25 cellular contexts compared by ENCODE assay signal in genomic region chr3:129415378-129415777, GRCh38. TPM values are rescaled to one million over a fixed set of nuclear protein-coding genes. Genes with fewer than 3 reads are reported as not detected.
A peak's percentile ranks its signal among the peaks of the same experiment; 100 is the strongest.
DNase-seq lines count a peak whose midpoint lies in the region; ATAC-seq, FAIRE-seq and TF ChIP-seq lines count a peak whose summit lies in the region.
"Had no signal": no experiment of that assay in that cellular context is flagged by ENCODE, and none has a peak within 500 bp of the region (broad histone marks: within the 10 kb centered on the region; RNA-seq: fewer than 3 reads in every experiment).

No MANE protein-coding gene starts in this region.

- TF ChIP-seq EP300 in HepG2 (IDR thresholded peaks at IDR 0.05; ENCODE audit: low read depth in 2 of 2, low read length in 2 of 2) (no peak), HepG2 (CRISPR knock-in tag; IDR thresholded peaks at IDR 0.05; ENCODE audit: borderline replicate concordance) (no peak)

- H3K4me1 ChIP-seq in IMR-90 (ENCODE audit: control insufficient read depth, insufficient read depth, low read length) (peaks cover 28% of the 10 kb centered on the region), HepG2 (ENCODE audit: insufficient read depth, low read length) (peaks cover 75% of the 10 kb centered on the region), small intestine (ENCODE audit: control insufficient read depth in 2 of 2, insufficient read depth in 1 of 2, low read depth in 1 of 2, low read length in 1 of 2) (peaks cover 4% of the 10 kb centered on the region in 2 donors)
- no peaks in the 10 kb centered on the region for H3K4me1 ChIP-seq in CD8-positive, alpha-beta memory T cell (ENCODE audit: insufficient read depth, low read length)
- H3K4me1 ChIP-seq: BE2C had no signal

- BruUV-seq in IMR-90 (replicated peaks; lab: Mats Ljungman, UMichigan): no TSS peak
- BruUV-seq in HepG2 (replicated peaks; lab: Mats Ljungman, UMichigan): no TSS peak

- H3K9me3 Mint-ChIP-seq in CD8-positive, alpha-beta memory T cell: no peaks in the 10 kb centered on the region
- H3K9me3 Mint-ChIP-seq: CD4-positive, CD25-positive, alpha-beta regulatory T cell; GM23338; HFFc6 had no signal

- peak overlapping the region; percentile 42 for H2AK9ac ChIP-seq in IMR-90 (replicated peaks; ENCODE audit: low read depth, low read length, poor library complexity)

- H3K4me3 ChIP-seq in IMR-90 (ENCODE audit: insufficient read depth, low read depth, low read length): no peak overlapping the region
- no peak overlapping the region for H3K4me3 ChIP-seq in HepG2 (replicated peaks in 1 of 3; ENCODE audit: insufficient read depth in 1 of 3, low read depth in 2 of 3, low read length in 3 of 3)
- H3K4me3 ChIP-seq in small intestine (ENCODE audit: low read depth in 1 of 2, low read length in 2 of 2): no peak overlapping the region
- H3K4me3 ChIP-seq in CD8-positive, alpha-beta memory T cell (ENCODE audit: low read length): no peak overlapping the region
- H3K4me3 ChIP-seq: GM23338 had no signal

- intact Hi-C loops in cardiac septum (cut with DNase I): no loop called here
- intact Hi-C loops in left ventricle myocardium superior (cut with micrococcal nuclease): no loop called here
- intact Hi-C loops in IMR-90 (cut with micrococcal nuclease): no loop called here
- intact Hi-C loops in HepG2 (cut with micrococcal nuclease; ENCODE audit: unreplicated experiment): loop anchor here (5.0 kb wide), 1 partner anchor 458 kb away; no protein-coding TSS in a partner anchor

- no peak overlapping the region for H3K27ac Mint-ChIP-seq in CD8-positive, alpha-beta memory T cell
- H3K27ac Mint-ChIP-seq: GM23338 had no signal

- peaks cover 0 to 8% of the 10 kb centered on the region in 2 experiments; a peak in 1 of 4 replicates for H3K79me1 ChIP-seq in IMR-90 (ENCODE audit: low read depth in 1 of 2, low read length in 2 of 2)

- H3K27me3 Mint-ChIP-seq in CD8-positive, alpha-beta memory T cell: peaks cover 0 to 6% of the 10 kb centered on the region in 2 donors
- H3K27me3 Mint-ChIP-seq: CD4-positive, CD25-positive, alpha-beta regulatory T cell had no signal

- peak overlapping the region; percentile 59; the same call in 1 of the 2 replicates for H4K5ac ChIP-seq in IMR-90 (ENCODE audit: low read depth, low read length)

- DNase-seq in cardiac septum (ENCODE audit: low spot score) (peak; percentile 22), left ventricle myocardium superior (no peak), IMR-90 (no peak), HepG2 (ENCODE audit: low spot score) (no peak), small intestine (peak; percentile 46), DMS114 treated with DMSO at 0.1 percent for 48 hours (lab: John Stamatoyannopoulos, UW; ENCODE audit: unreplicated experiment) (no peak)
- DNase-seq in CD8-positive, alpha-beta memory T cell: no peak
- DNase-seq: ACHN; BE2C; C1 segment of cervical spinal cord; CD4-positive, CD25-positive, alpha-beta regulatory T cell; DMS153; DMS79; GDM1; HCEC 1CT; HFFc6 had no signal

- no peaks in the 10 kb centered on the region for H3K36me3 ChIP-seq in IMR-90 (ENCODE audit: control insufficient read depth, insufficient read depth, low read length)
- no peaks in the 10 kb centered on the region for H3K36me3 ChIP-seq in HepG2 (replicated peaks in 1 of 2; ENCODE audit: control insufficient read depth in 1 of 2, insufficient read depth in 2 of 2, low read length in 2 of 2)
- H3K36me3 ChIP-seq in small intestine (ENCODE audit: control insufficient read depth in 2 of 2, insufficient read depth in 2 of 2, low read length in 2 of 2): no peaks in the 10 kb centered on the region
- H3K36me3 ChIP-seq in CD8-positive, alpha-beta memory T cell (ENCODE audit: insufficient read depth, low read length): no peaks in the 10 kb centered on the region
- H3K36me3 ChIP-seq: BE2C had no signal

- WGBS in IMR-90 (ENCODE audit: extremely low coverage in 2 of 2, insufficient read length in 1 of 2), 2 experiments: no CpG with 5 or more reads among the region's 3 CpGs
- WGBS in HepG2 (ENCODE audit: low lambda C conversion rate): 49% methylated on average over 3 of the region's 3 CpGs
- WGBS in small intestine, 3 donors: 63 to 79% (median 67%) methylated on average over 3 of the region's 3 CpGs

- H3K4ac ChIP-seq in IMR-90 (ENCODE audit: low read depth, low read length): peak overlapping the region; percentile 89

- H3K56ac ChIP-seq in IMR-90 (ENCODE audit: extremely low read depth, insufficient read depth, low read length): no peak overlapping the region

- dilution Hi-C loops in IMR-90 (cut with HindIII; ENCODE audit: low sequenced_read_pairs, unreplicated experiment): no loop called here

- H4K20me1 ChIP-seq in IMR-90 (ENCODE audit: insufficient read depth, low read length): peaks cover 11% of the 10 kb centered on the region
- no peaks in the 10 kb centered on the region for H4K20me1 ChIP-seq in HepG2 (ENCODE audit: insufficient read depth, low read length)

- CTCF ChIA-PET in IMR-90 (lab: Yijun Ruan, JAX) (interaction anchor here (0.9 to 1.0 kb wide), 2 partner anchors 15 to 32 kb away, joined by 3 read pairs; no protein-coding TSS in a partner anchor), HepG2 (lab: Yijun Ruan, JAX; ENCODE audit: low intra/inter-chr PET ratio, low total read pairs) (no interaction called here)
- CTCF ChIA-PET in CD8-positive, alpha-beta memory T cell (lab: Charles Lee): interaction anchor here (1.4 kb wide), 1 partner anchor 16 kb away, joined by 3 read pairs; no protein-coding TSS in a partner anchor

- H2BK15ac ChIP-seq in IMR-90 (ENCODE audit: low read depth, low read length): peak overlapping the region; percentile 75; the same call in 2 of the 3 replicates

- H3K9me1 ChIP-seq in IMR-90 (ENCODE audit: insufficient read depth, low read length): peaks cover 40% of the 10 kb centered on the region

- H3K4me2 ChIP-seq in IMR-90 (ENCODE audit: low read depth, low read length) (no peak overlapping the region), HepG2 (ENCODE audit: low read depth, low read length) (peak overlapping the region; percentile 28)
- H3K4me2 ChIP-seq: GM23338 had no signal

- peak overlapping the region; percentile 1 for H2AFZ ChIP-seq in IMR-90 (replicated peaks; ENCODE audit: low read length, poor library complexity)
- H2AFZ ChIP-seq in HepG2 (ENCODE audit: low read length): no peak overlapping the region
- H2AFZ ChIP-seq: GM23338 had no signal

- H2BK20ac ChIP-seq in IMR-90 (ENCODE audit: low read depth, low read length): peak overlapping the region; percentile 97

- H2BK120ac ChIP-seq in IMR-90 (ENCODE audit: low read depth, low read length): peak overlapping the region; percentile 95

- no peaks in the 10 kb centered on the region for H3K36me3 Mint-ChIP-seq in CD8-positive, alpha-beta memory T cell

- peak overlapping the region; percentile 82 for H3K18ac ChIP-seq in IMR-90 (ENCODE audit: low read depth, low read length)

- no peaks in the 10 kb centered on the region for H3K27me3 ChIP-seq in IMR-90 (ENCODE audit: control insufficient read depth, insufficient read depth, low read length)
- no peaks in the 10 kb centered on the region for H3K27me3 ChIP-seq in HepG2 (ENCODE audit: control insufficient read depth in 1 of 2, insufficient read depth in 2 of 2, low read length in 2 of 2)
- no peaks in the 10 kb centered on the region for H3K27me3 ChIP-seq in small intestine (ENCODE audit: control insufficient read depth in 2 of 2, insufficient read depth in 2 of 2, low read length in 2 of 2)
- H3K27me3 ChIP-seq in CD8-positive, alpha-beta memory T cell (ENCODE audit: insufficient read depth, low read length, poor library complexity, severe bottlenecking): no peaks in the 10 kb centered on the region
- H3K27me3 ChIP-seq: BE2C had no signal

- in situ Hi-C loops in IMR-90 (cut with MboI; ENCODE audit: low sequenced_read_pairs): no loop called here
- in situ Hi-C loops in HepG2 (cut with HindIII; ENCODE audit: extremely low pct_ligation_motif_present, low pct_unique_long_range_greater_than_20kb): no loop called here

- ATAC-seq in left ventricle myocardium superior (no peak), IMR-90 (ENCODE audit: low read depth) (no peak), HepG2 (no peak), GM18867 (IDR thresholded peaks at IDR 0.05; ENCODE audit: unreplicated experiment) (no peak)
- ATAC-seq: GM23338 had no signal

- peak overlapping the region; percentile 83 for H3K14ac ChIP-seq in IMR-90 (replicated peaks; ENCODE audit: low read depth, low read length)

- no peak for TF ChIP-seq RAD21 in IMR-90 (IDR thresholded peaks at IDR 0.05; ENCODE audit: low read length)
- TF ChIP-seq RAD21 in HepG2 (CRISPR knock-in tag; IDR thresholded peaks at IDR 0.05): no peak

- no peak overlapping the region for H3K9ac ChIP-seq in IMR-90 (ENCODE audit: low read depth, low read length)
- H3K9ac ChIP-seq in HepG2 (ENCODE audit: insufficient read depth, low read depth, low read length): no peak overlapping the region

- H3K27ac ChIP-seq in IMR-90 (ENCODE audit: insufficient read depth, low read length): peak overlapping the region; percentile 10; the same call in 1 of the 2 replicates
- H3K27ac ChIP-seq in HepG2 (ENCODE audit: extremely low read length, insufficient read depth, low read length): peak overlapping the region; percentile 39
- no peak overlapping the region for H3K27ac ChIP-seq in small intestine (ENCODE audit: low read depth in 1 of 2, low read length in 1 of 2)
- no peak overlapping the region for H3K27ac ChIP-seq in CD8-positive, alpha-beta memory T cell (ENCODE audit: low read depth, low read length)

- no peaks in the 10 kb centered on the region for H3K4me1 Mint-ChIP-seq in CD8-positive, alpha-beta memory T cell
- H3K4me1 Mint-ChIP-seq: CD4-positive, CD25-positive, alpha-beta regulatory T cell had no signal

- H4K91ac ChIP-seq in IMR-90 (ENCODE audit: insufficient read depth, low read depth, low read length): peak overlapping the region; percentile 74

- POLR2A ChIA-PET in IMR-90 (lab: Charles Lee; ENCODE audit: unreplicated experiment) (interaction anchor here (0.6 kb wide), 1 partner anchor 23 kb away, joined by 3 read pairs; no protein-coding TSS in a partner anchor), HepG2 (lab: Yijun Ruan, JAX) (no interaction called here)
- POLR2A ChIA-PET in CD8-positive, alpha-beta memory T cell (lab: Charles Lee): no interaction called here

- no peaks in the 10 kb centered on the region for H3K9me3 ChIP-seq in IMR-90 (ENCODE audit: control insufficient read depth, insufficient read depth, low read length)
- no peaks in the 10 kb centered on the region for H3K9me3 ChIP-seq in HepG2 (ENCODE audit: low read length)
- H3K9me3 ChIP-seq in small intestine (ENCODE audit: control insufficient read depth, low read depth): no peaks in the 10 kb centered on the region
- H3K9me3 ChIP-seq in CD8-positive, alpha-beta memory T cell (ENCODE audit: low read length): no peaks in the 10 kb centered on the region
- H3K9me3 ChIP-seq: BE2C, Caco-2 had no signal

- TF ChIP-seq POLR2A in IMR-90 (IDR thresholded peaks at IDR 0.05; ENCODE audit: low read depth, low read length) (no peak), HepG2 (IDR thresholded peaks at IDR 0.05; ENCODE audit: insufficient read depth in 1 of 2, low read depth in 2 of 2, low read length in 2 of 2) (no peak)

- FAIRE-seq in HepG2 (lab: Jason Lieb, UNC) (no peak), small intestine (lab: Jason Lieb, UNC) (no peak)
- FAIRE-seq: D721Med, GM12892, GM18507, H54, HTR-8/SVneo had no signal

- peak overlapping the region; percentile 99; the same call in 1 of the 2 replicates for H2AK5ac ChIP-seq in IMR-90 (ENCODE audit: low read depth, low read length)

- peak overlapping the region; percentile 94 for H2BK5ac ChIP-seq in IMR-90 (ENCODE audit: low read depth, low read length, poor library complexity, severe bottlenecking)

- H4K8ac ChIP-seq in IMR-90 (ENCODE audit: low read depth in 2 of 2, low read length in 2 of 2): peak overlapping the region in 1 of 2 experiments; percentile 9; a peak in 1 of 4 replicates

- H3K79me2 ChIP-seq in HepG2 (ENCODE audit: insufficient read depth, low read length): no peaks in the 10 kb centered on the region

- no peak for TF ChIP-seq CTCF in IMR-90 (conservative IDR thresholded peaks at IDR 0.05; ENCODE audit: low read depth, low read length)
- TF ChIP-seq CTCF in HepG2 (CRISPR knock-in tag; IDR thresholded peaks at IDR 0.05): no peak

- no peak overlapping the region for H3K4me3 Mint-ChIP-seq in CD8-positive, alpha-beta memory T cell
- H3K4me3 Mint-ChIP-seq: CD4-positive, CD25-positive, alpha-beta regulatory T cell; GM23338; HFFc6 had no signal

- H3K23ac ChIP-seq in IMR-90 (ENCODE audit: low read depth, low read length): no peak overlapping the region

RNA-seq across cellular contexts. Expression of gene EFCAB12, which starts 13.1 kb away (rescaled TPM):
- total RNA-seq in cardiac septum (0.16 TPM), left ventricle myocardium superior (not detected), IMR-90 (2012; rRNA removed) (under 0.01 TPM in 2 replicates), HepG2 (2016; rRNA removed; fragmentation: Illumina TruSeq; extraction: Trizol) (0.11 and 0.31 TPM in 2 replicates)
- polyA plus RNA-seq in IMR-90 (2012; rRNA removed) (0.09 and 0.17 TPM in 2 replicates), HepG2 (2011; rRNA removed) (2.4 and 2.9 TPM in 2 replicates), small intestine (under 1 TPM; 0.04 to 0.67 (median 0.27) TPM)
- 0.02 and 0.04 TPM in 2 replicates for polyA plus RNA-seq in IMR-90 (2012; cell fraction: cytosol; rRNA removed)
- 0.41 and 0.62 TPM in 2 replicates for polyA plus RNA-seq in IMR-90 (2012; cell fraction: nucleus; rRNA removed; ENCODE audit: low replicate concordance)
- 0.18 TPM in 1 of 2 replicates, not detected in the other for total RNA-seq in HepG2 (2016; cell fraction: cytosol; rRNA removed; fragmentation: Illumina TruSeq; extraction: Trizol; ENCODE audit: low read depth)
- total RNA-seq in HepG2 (2016; cell fraction: insoluble cytoplasmic fraction; rRNA removed; fragmentation: Illumina TruSeq; extraction: Trizol): 0.07 and 0.26 TPM in 2 replicates
- 0.14 and 0.15 TPM in 2 replicates for total RNA-seq in HepG2 (2016; cell fraction: membrane; rRNA removed; fragmentation: Illumina TruSeq; extraction: Trizol)
- 0.34 and 0.50 TPM in 2 replicates for total RNA-seq in HepG2 (2016; cell fraction: nucleus; rRNA removed; fragmentation: Illumina TruSeq; extraction: Trizol)
- 1.3 and 1.4 TPM in 2 replicates for polyA plus RNA-seq in HepG2 (2011; cell fraction: cytosol; rRNA removed)
- polyA plus RNA-seq in HepG2 (2011; cell fraction: nucleus; rRNA removed): 9.6 and 10.2 TPM in 2 replicates
- 2.4 and 3.5 TPM in 2 replicates for polyA plus RNA-seq in HepG2 (2012)
- polyA plus RNA-seq in HepG2 (2016; cell fraction: cytosol; fragmentation: Illumina TruSeq; extraction: Trizol; ENCODE audit: low read depth): 0.06 and 0.17 TPM in 2 replicates
- 0.33 and 0.35 TPM in 2 replicates for polyA plus RNA-seq in HepG2 (2016; cell fraction: insoluble cytoplasmic fraction; fragmentation: Illumina TruSeq; extraction: Trizol; ENCODE audit: low read depth)
- polyA plus RNA-seq in HepG2 (2016; cell fraction: membrane; fragmentation: Illumina TruSeq; extraction: Trizol; ENCODE audit: low read depth): 0.15 and 0.24 TPM in 2 replicates
- polyA plus RNA-seq in HepG2 (2016; cell fraction: nucleus; fragmentation: Illumina TruSeq; extraction: Trizol; ENCODE audit: insufficient read depth, low read depth): 0.92 and 1.5 TPM in 2 replicates
- 1.9 and 2.0 TPM in 2 replicates for polyA minus RNA-seq in HepG2 (2011; rRNA and poly(A)+ RNA removed; ENCODE audit: low replicate concordance)
- polyA minus RNA-seq in HepG2 (2011; cell fraction: cytosol; rRNA and poly(A)+ RNA removed): 0.70 and 0.89 TPM in 2 replicates
- polyA minus RNA-seq in HepG2 (2011; cell fraction: nucleus; rRNA and poly(A)+ RNA removed): 3.9 and 4.8 TPM in 2 replicates
- under 1 TPM; 0.39 to 0.40 TPM for total RNA-seq in CD8-positive, alpha-beta memory T cell
- 0.21 TPM for polyA plus RNA-seq in CD8-positive, alpha-beta memory T cell
- total RNA-seq: Daoy had no signal

RNA-seq across cellular contexts. Expression of gene MBD4, which starts 24.4 kb away (rescaled TPM):
- total RNA-seq in cardiac septum (18.2 TPM), left ventricle myocardium superior (19.8 TPM), IMR-90 (2012; rRNA removed) (13.8 and 22.2 TPM in 2 replicates), HepG2 (2016; rRNA removed; fragmentation: Illumina TruSeq; extraction: Trizol) (25.3 and 26.9 TPM in 2 replicates)
- polyA plus RNA-seq in IMR-90 (2012; rRNA removed) (14.9 and 15.0 TPM in 2 replicates), HepG2 (2011; rRNA removed) (13.7 and 14.9 TPM in 2 replicates), small intestine (10 to 100 TPM; 17.0 to 27.1 (median 17.9) TPM)
- 6.9 and 10.6 TPM in 2 replicates for polyA plus RNA-seq in IMR-90 (2012; cell fraction: cytosol; rRNA removed)
- polyA plus RNA-seq in IMR-90 (2012; cell fraction: nucleus; rRNA removed; ENCODE audit: low replicate concordance): 30.3 and 65.5 TPM in 2 replicates
- 5.2 and 7.0 TPM in 2 replicates for total RNA-seq in HepG2 (2016; cell fraction: cytosol; rRNA removed; fragmentation: Illumina TruSeq; extraction: Trizol; ENCODE audit: low read depth)
- 25.0 and 27.0 TPM in 2 replicates for total RNA-seq in HepG2 (2016; cell fraction: insoluble cytoplasmic fraction; rRNA removed; fragmentation: Illumina TruSeq; extraction: Trizol)
- 11.5 and 12.6 TPM in 2 replicates for total RNA-seq in HepG2 (2016; cell fraction: membrane; rRNA removed; fragmentation: Illumina TruSeq; extraction: Trizol)
- 30.2 and 35.1 TPM in 2 replicates for total RNA-seq in HepG2 (2016; cell fraction: nucleus; rRNA removed; fragmentation: Illumina TruSeq; extraction: Trizol)
- 4.8 and 4.9 TPM in 2 replicates for polyA plus RNA-seq in HepG2 (2011; cell fraction: cytosol; rRNA removed)
- 22.5 and 26.7 TPM in 2 replicates for polyA plus RNA-seq in HepG2 (2011; cell fraction: nucleus; rRNA removed)
- 10.8 and 12.2 TPM in 2 replicates for polyA plus RNA-seq in HepG2 (2012)
- polyA plus RNA-seq in HepG2 (2016; cell fraction: cytosol; fragmentation: Illumina TruSeq; extraction: Trizol; ENCODE audit: low read depth): 1.9 and 2.1 TPM in 2 replicates
- polyA plus RNA-seq in HepG2 (2016; cell fraction: insoluble cytoplasmic fraction; fragmentation: Illumina TruSeq; extraction: Trizol; ENCODE audit: low read depth): 21.7 and 24.1 TPM in 2 replicates
- polyA plus RNA-seq in HepG2 (2016; cell fraction: membrane; fragmentation: Illumina TruSeq; extraction: Trizol; ENCODE audit: low read depth): 4.6 and 5.5 TPM in 2 replicates
- 43.7 and 51.7 TPM in 2 replicates for polyA plus RNA-seq in HepG2 (2016; cell fraction: nucleus; fragmentation: Illumina TruSeq; extraction: Trizol; ENCODE audit: insufficient read depth, low read depth)
- 6.9 and 16.7 TPM in 2 replicates for polyA minus RNA-seq in HepG2 (2011; rRNA and poly(A)+ RNA removed; ENCODE audit: low replicate concordance)
- polyA minus RNA-seq in HepG2 (2011; cell fraction: cytosol; rRNA and poly(A)+ RNA removed): 4.8 and 6.9 TPM in 2 replicates
- 32.4 and 39.8 TPM in 2 replicates for polyA minus RNA-seq in HepG2 (2011; cell fraction: nucleus; rRNA and poly(A)+ RNA removed)
- 10 to 100 TPM; 48.0 to 48.1 TPM for total RNA-seq in CD8-positive, alpha-beta memory T cell
- 33.2 TPM for polyA plus RNA-seq in CD8-positive, alpha-beta memory T cell

RNA-seq across cellular contexts. Expression of gene IFT122, which starts 24.6 kb away (rescaled TPM):
- total RNA-seq in cardiac septum: 11.0 TPM
- 16.8 TPM for total RNA-seq in left ventricle myocardium superior
- 27.2 and 28.0 TPM in 2 replicates for total RNA-seq in IMR-90 (2012; rRNA removed)
- polyA plus RNA-seq in IMR-90 (2012; rRNA removed): 16.8 and 17.1 TPM in 2 replicates
- polyA plus RNA-seq in IMR-90 (2012; cell fraction: cytosol; rRNA removed): 12.3 and 16.3 TPM in 2 replicates
- polyA plus RNA-seq in IMR-90 (2012; cell fraction: nucleus; rRNA removed; ENCODE audit: low replicate concordance): 63.8 and 113 TPM in 2 replicates
- 10.3 and 10.8 TPM in 2 replicates for total RNA-seq in HepG2 (2016; rRNA removed; fragmentation: Illumina TruSeq; extraction: Trizol)
- total RNA-seq in HepG2 (2016; cell fraction: cytosol; rRNA removed; fragmentation: Illumina TruSeq; extraction: Trizol; ENCODE audit: low read depth): 1.7 and 3.1 TPM in 2 replicates
- 9.7 and 10.0 TPM in 2 replicates for total RNA-seq in HepG2 (2016; cell fraction: insoluble cytoplasmic fraction; rRNA removed; fragmentation: Illumina TruSeq; extraction: Trizol)
- 3.2 and 3.8 TPM in 2 replicates for total RNA-seq in HepG2 (2016; cell fraction: membrane; rRNA removed; fragmentation: Illumina TruSeq; extraction: Trizol)
- 13.1 and 17.6 TPM in 2 replicates for total RNA-seq in HepG2 (2016; cell fraction: nucleus; rRNA removed; fragmentation: Illumina TruSeq; extraction: Trizol)
- 9.1 and 10.1 TPM in 2 replicates for polyA plus RNA-seq in HepG2 (2011; rRNA removed)
- polyA plus RNA-seq in HepG2 (2011; cell fraction: cytosol; rRNA removed): 6.0 and 7.1 TPM in 2 replicates
- polyA plus RNA-seq in HepG2 (2011; cell fraction: nucleus; rRNA removed): 39.5 and 68.7 TPM in 2 replicates
- 8.5 and 8.9 TPM in 2 replicates for polyA plus RNA-seq in HepG2 (2012)
- 1.0 and 2.0 TPM in 2 replicates for polyA plus RNA-seq in HepG2 (2016; cell fraction: cytosol; fragmentation: Illumina TruSeq; extraction: Trizol; ENCODE audit: low read depth)
- 6.8 and 7.9 TPM in 2 replicates for polyA plus RNA-seq in HepG2 (2016; cell fraction: insoluble cytoplasmic fraction; fragmentation: Illumina TruSeq; extraction: Trizol; ENCODE audit: low read depth)
- 1.5 and 2.2 TPM in 2 replicates for polyA plus RNA-seq in HepG2 (2016; cell fraction: membrane; fragmentation: Illumina TruSeq; extraction: Trizol; ENCODE audit: low read depth)
- 31.1 and 32.0 TPM in 2 replicates for polyA plus RNA-seq in HepG2 (2016; cell fraction: nucleus; fragmentation: Illumina TruSeq; extraction: Trizol; ENCODE audit: insufficient read depth, low read depth)
- 44.2 and 53.6 TPM in 2 replicates for polyA minus RNA-seq in HepG2 (2011; rRNA and poly(A)+ RNA removed; ENCODE audit: low replicate concordance)
- polyA minus RNA-seq in HepG2 (2011; cell fraction: cytosol; rRNA and poly(A)+ RNA removed): 4.7 and 7.2 TPM in 2 replicates
- polyA minus RNA-seq in HepG2 (2011; cell fraction: nucleus; rRNA and poly(A)+ RNA removed): 22.0 and 30.6 TPM in 2 replicates
- 1 to 10 TPM; 5.1 to 9.7 (median 8.4) TPM for polyA plus RNA-seq in small intestine
- 10 to 100 TPM; 16.4 to 16.5 TPM for total RNA-seq in CD8-positive, alpha-beta memory T cell
- 4.3 TPM for polyA plus RNA-seq in CD8-positive, alpha-beta memory T cell

Comparison
In these comparisons a context has a peak if more than half of its experiments do, and no peak if none do; other contexts are left out.
1. DNase-seq: peak in cardiac septum (single experiment) and small intestine (single experiment); none in left ventricle myocardium superior (single experiment), IMR-90 (single experiment), HepG2 (single experiment), CD8-positive, alpha-beta memory T cell (0 of 5) and DMS114 treated with DMSO at 0.1 percent for 48 hours (single experiment).
2. H3K27ac ChIP-seq: peak in IMR-90 (single experiment) and HepG2 (single experiment); none in small intestine (0 of 2) and CD8-positive, alpha-beta memory T cell (single experiment).